In genomic region chr7:28754027-28754426, GRCh38 we compare ENCODE assay signal across 1 cellular context.
TF ChIP-seq lines count a peak whose summit lies in the region.

No MANE protein-coding gene starts in this region.

TF ChIP-seq in HepG2, 621 proteins besides CTCF, POLR2A, EP300 and RAD21 (continued from another document):
- TF ChIP-seq MEIS1 (CRISPR knock-in tag; IDR thresholded peaks at IDR 0.05; ENCODE audit: borderline replicate concordance) (no peak), HCFC1 (IDR thresholded peaks at IDR 0.05; ENCODE audit: low read depth, low read length) (no peak)
